ENCODE assay signal across 16 cellular contexts in genomic region chr4:17866790-17867189, GRCh38. TPM values are rescaled to one million over a fixed set of nuclear protein-coding genes. Genes with fewer than 3 reads are reported as not detected.
A peak's percentile ranks its signal among the peaks of the same experiment; 100 is the strongest.
DNase-seq lines count a peak whose midpoint lies in the region; ATAC-seq and TF ChIP-seq lines count a peak whose summit lies in the region.
"Had no signal": no experiment of that assay in that cellular context is flagged by ENCODE, and none has a peak within 500 bp of the region (broad histone marks: within the 10 kb centered on the region; RNA-seq: fewer than 3 reads in every experiment).

No MANE protein-coding gene starts in this region.

- H3K27me3 Mint-ChIP-seq in WTC11 (ENCODE audit: low read depth) (no peaks in the 10 kb centered on the region), neural crest cell (ENCODE audit: low read depth) (no peaks in the 10 kb centered on the region)
- no peaks in the 10 kb centered on the region for H3K27me3 Mint-ChIP-seq in activated naive CD4-positive, alpha-beta T cell treated with anti-CD3 and anti-CD28 coated beads for 36 hours (ENCODE audit: low read depth)
- H3K27me3 Mint-ChIP-seq: CD4-positive, CD25-positive, alpha-beta regulatory T cell; CD8-positive, alpha-beta memory T cell had no signal

- no peak overlapping the region for H3K4me2 ChIP-seq in mammary epithelial cell (ENCODE audit: insufficient read depth, low read depth, low read length)

- H3K4me3 ChIP-seq in mammary epithelial cell (replicated peaks in 1 of 3; ENCODE audit: insufficient read depth in 1 of 3, low read depth in 2 of 3, low read length in 3 of 3), result no peak overlapping the region
- H3K4me3 ChIP-seq: HAP-1 had no signal

- no peaks in the 10 kb centered on the region for H3K36me3 ChIP-seq in mammary epithelial cell (ENCODE audit: insufficient read depth, low read length)
- H3K36me3 ChIP-seq: BE2C, HAP-1 had no signal

- TF ChIP-seq CTCF in WTC11 (IDR thresholded peaks at IDR 0.05) (no peak), neural crest cell (conservative IDR thresholded peaks at IDR 0.05) (no peak), mammary epithelial cell (conservative IDR thresholded peaks at IDR 0.05 in 1 of 2, IDR thresholded peaks at IDR 0.05 in 1 of 2; ENCODE audit: extremely low read depth in 1 of 2, insufficient read depth in 1 of 2, low read depth in 1 of 2, low read length in 2 of 2) (no peak)

- no peak overlapping the region for H3K9ac ChIP-seq in mammary epithelial cell (ENCODE audit: insufficient read depth, low read length)

- H3K9me3 Mint-ChIP-seq in WTC11 (peaks cover 27% of the 10 kb centered on the region), neural crest cell (peaks cover 16% of the 10 kb centered on the region)
- H3K9me3 Mint-ChIP-seq in activated naive CD4-positive, alpha-beta T cell treated with anti-CD3 and anti-CD28 coated beads for 36 hours, result peaks cover 13% of the 10 kb centered on the region

- H3K9me3 ChIP-seq in mammary epithelial cell (replicated peaks; ENCODE audit: insufficient read depth, low read length), result peaks cover 3% of the 10 kb centered on the region
- H3K9me3 ChIP-seq: BE2C, Caco-2 had no signal

- CTCF ChIA-PET in WTC11 (lab: Charles Lee) (no interaction called here), mammary epithelial cell (lab: Charles Lee; ENCODE audit: low non-redundant PET) (no interaction called here)
- CTCF ChIA-PET in activated naive CD4-positive, alpha-beta T cell treated with anti-CD3 and anti-CD28 coated beads for 36 hours (lab: Charles Lee), result interaction anchor here (0.6 to 0.8 kb wide), 2 partner anchors 8 to 50 kb away, joined by 3 read pairs; no protein-coding TSS in a partner anchor

- POLR2A ChIA-PET in WTC11 (lab: Charles Lee), result interaction anchor here (0.7 kb wide), 1 partner anchor 346 kb away, joined by 3 read pairs; no protein-coding TSS in a partner anchor

- H3K4me1 ChIP-seq in mammary epithelial cell (ENCODE audit: insufficient read depth, low read length), result no peaks in the 10 kb centered on the region
- H3K4me1 ChIP-seq: BE2C, Caco-2, HAP-1 had no signal

- intact Hi-C loops in mammary epithelial cell (cut with micrococcal nuclease), result no loop called here
- intact Hi-C loops in activated naive CD4-positive, alpha-beta T cell treated with anti-CD3 and anti-CD28 coated beads for 36 hours (cut with micrococcal nuclease), result no loop called here

- no peaks in the 10 kb centered on the region for H3K27me3 ChIP-seq in mammary epithelial cell (ENCODE audit: insufficient read depth, low read length)
- H3K27me3 ChIP-seq: BE2C had no signal

- peaks cover 21% of the 10 kb centered on the region for H3K36me3 Mint-ChIP-seq in WTC11
- H3K36me3 Mint-ChIP-seq in neural crest cell (ENCODE audit: low read depth), result peaks cover 32% of the 10 kb centered on the region
- H3K36me3 Mint-ChIP-seq in activated naive CD4-positive, alpha-beta T cell treated with anti-CD3 and anti-CD28 coated beads for 36 hours (ENCODE audit: low read depth), result peaks cover 14% of the 10 kb centered on the region

- no TSS peak for BruUV-seq in mammary epithelial cell (replicated peaks; lab: Mats Ljungman, UMichigan)

- DNase-seq in NCI-H146 (lab: John Stamatoyannopoulos, UW) (peak; percentile 83), WTC11 (ENCODE audit: low spot score) (no peak), neural crest cell (ENCODE audit: low read depth, low spot score) (no peak), putamen (ENCODE audit: low spot score) (no peak), mammary epithelial cell (no peak), kidney tubule cell (ENCODE audit: low spot score) (no peak)
- no peak for DNase-seq in activated naive CD4-positive, alpha-beta T cell treated with anti-CD3 and anti-CD28 coated beads for 36 hours
- DNase-seq: ACHN; BE2C; C1 segment of cervical spinal cord; Caco-2; CD4-positive, CD25-positive, alpha-beta regulatory T cell; CD8-positive, alpha-beta memory T cell; GDM1 had no signal

- in situ Hi-C loops in mammary epithelial cell (cut with MboI; ENCODE audit: low sequenced_read_pairs in 2 of 2), result no loop called here

- peaks cover 10% of the 10 kb centered on the region for H3K4me1 Mint-ChIP-seq in WTC11
- peaks cover 8% of the 10 kb centered on the region for H3K4me1 Mint-ChIP-seq in neural crest cell
- H3K4me1 Mint-ChIP-seq in activated naive CD4-positive, alpha-beta T cell treated with anti-CD3 and anti-CD28 coated beads for 36 hours (ENCODE audit: low read depth), result no peaks in the 10 kb centered on the region
- H3K4me1 Mint-ChIP-seq: CD4-positive, CD25-positive, alpha-beta regulatory T cell; CD8-positive, alpha-beta memory T cell had no signal

- dilution Hi-C loops in mammary epithelial cell (cut with HindIII; ENCODE audit: low sequenced_read_pairs), result no loop called here

- H4K20me1 ChIP-seq in mammary epithelial cell (ENCODE audit: insufficient read depth, low read length), result no peaks in the 10 kb centered on the region

- WGBS in mammary epithelial cell (ENCODE audit: low coverage, missing lambda C conversion rate), result 82% methylated on average over 3 of the region's 3 CpGs

- ATAC-seq in WTC11, result no peak

- H2AFZ ChIP-seq in mammary epithelial cell (ENCODE audit: low read depth, low read length), result no peak overlapping the region

- H3K4me3 Mint-ChIP-seq in WTC11 (no peak overlapping the region), neural crest cell (no peak overlapping the region)
- H3K4me3 Mint-ChIP-seq in activated naive CD4-positive, alpha-beta T cell treated with anti-CD3 and anti-CD28 coated beads for 36 hours, result no peak overlapping the region
- H3K4me3 Mint-ChIP-seq: CD4-positive, CD25-positive, alpha-beta regulatory T cell; CD8-positive, alpha-beta memory T cell had no signal

- no peak overlapping the region for H3K27ac ChIP-seq in mammary epithelial cell (ENCODE audit: insufficient read depth, low read depth, low read length)
- H3K27ac ChIP-seq: HL-60 had no signal

- H3K27ac Mint-ChIP-seq in WTC11 (peak overlapping the region; percentile 41; the same call in 1 of the 2 replicates), neural crest cell (ENCODE audit: unreplicated experiment) (peak overlapping the region; percentile 20)
- no peak overlapping the region for H3K27ac Mint-ChIP-seq in activated naive CD4-positive, alpha-beta T cell treated with anti-CD3 and anti-CD28 coated beads for 36 hours
- H3K27ac Mint-ChIP-seq: CD4-positive, CD25-positive, alpha-beta regulatory T cell; CD8-positive, alpha-beta memory T cell had no signal

- H3K79me2 ChIP-seq in mammary epithelial cell (ENCODE audit: insufficient read depth, low read length), result no peaks in the 10 kb centered on the region

TF ChIP-seq in WTC11, 78 proteins besides CTCF, POLR2A, EP300 and RAD21 (continues in another document):
- TF ChIP-seq ETV6 (CRISPR knock-in tag; IDR thresholded peaks at IDR 0.05), result no peak
- TF ChIP-seq ARID4B (CRISPR knock-in tag; IDR thresholded peaks at IDR 0.05; ENCODE audit: borderline replicate concordance), result no peak
- TF ChIP-seq MLX (CRISPR knock-in tag; IDR thresholded peaks at IDR 0.05), result no peak
- TF ChIP-seq SMAD3 (CRISPR knock-in tag; IDR thresholded peaks at IDR 0.05; ENCODE audit: borderline replicate concordance), result no peak

RNA-seq across cellular contexts. Expression of gene NCAPG, which starts 56.0 kb away (rescaled TPM):
- 54.7 to 61.9 TPM (median 55.9 TPM) in 3 replicates for total RNA-seq in WTC11 (2021)
- total RNA-seq in neural crest cell, result 75.8 and 79.6 TPM in 2 replicates
- 10 to 100 TPM in 1 of 2 donors, 1 to 10 TPM in 1; 2.0 to 39.4 TPM for total RNA-seq in mammary epithelial cell
- polyA plus RNA-seq in mammary epithelial cell, result 18.5 TPM
- 46.0 TPM for polyA minus RNA-seq in mammary epithelial cell
- total RNA-seq in activated naive CD4-positive, alpha-beta T cell treated with anti-CD3 and anti-CD28 coated beads for 36 hours, result 10 to 100 TPM; 70.2 to 78.4 TPM

RNA-seq across cellular contexts. Expression of gene DCAF16, which starts 56.2 kb away (rescaled TPM):
- 43.4 to 53.6 TPM (median 49.5 TPM) in 3 replicates for total RNA-seq in WTC11 (2021)
- 57.4 and 58.2 TPM in 2 replicates for total RNA-seq in neural crest cell
- total RNA-seq in mammary epithelial cell, result 10 to 100 TPM; 28.5 to 32.7 TPM
- polyA plus RNA-seq in mammary epithelial cell, result 12.2 TPM
- 13.7 TPM for polyA minus RNA-seq in mammary epithelial cell
- total RNA-seq in activated naive CD4-positive, alpha-beta T cell treated with anti-CD3 and anti-CD28 coated beads for 36 hours, result 10 to 100 TPM; 46.6 to 48.5 TPM
